In the genomic region with DNA sequence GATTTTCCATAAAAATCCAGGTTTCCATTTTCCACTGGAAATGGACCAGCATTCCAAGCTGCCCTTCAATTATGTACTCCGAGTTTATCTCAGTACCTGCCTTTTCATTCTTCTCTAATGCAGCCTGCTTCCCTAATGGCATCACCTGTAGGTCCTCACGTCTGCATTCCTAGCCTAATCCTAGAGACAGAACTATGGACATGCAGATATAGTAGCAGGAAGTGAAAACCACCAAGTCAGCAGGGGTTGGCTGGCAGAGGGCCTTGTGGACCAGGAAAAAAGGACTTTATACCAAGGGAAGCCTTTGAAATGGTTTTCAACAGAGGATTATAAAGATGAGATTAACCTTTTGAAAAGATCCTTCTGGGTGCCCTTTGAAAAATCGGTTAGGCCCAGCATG, we compare ENCODE assay signal across 1 cellular context.
TF ChIP-seq lines count a peak whose summit lies in the region.

No MANE protein-coding gene starts in this region.

TF ChIP-seq in GM23338, 12 proteins besides CTCF, POLR2A, EP300 and RAD21:
- TF ChIP-seq ZNF331 (CRISPR knock-in tag; IDR thresholded peaks at IDR 0.05; ENCODE audit: low read depth) (no peak), ZNF114 (CRISPR knock-in tag; IDR thresholded peaks at IDR 0.05) (no peak), JUNB (IDR thresholded peaks at IDR 0.05; ENCODE audit: unreplicated experiment) (no peak), NANOG (IDR thresholded peaks at IDR 0.05; ENCODE audit: borderline replicate concordance) (no peak), EZH2phosphoT487 (IDR thresholded peaks at IDR 0.05; ENCODE audit: unreplicated experiment) (no peak), STAT1 (IDR thresholded peaks at IDR 0.05; ENCODE audit: unreplicated experiment) (no peak), EZH2 (IDR thresholded peaks at IDR 0.05; ENCODE audit: low read depth, unreplicated experiment) (no peak), POLR2AphosphoS5 (IDR thresholded peaks at IDR 0.05; ENCODE audit: low read depth) (peak; percentile 49; the same call in 1 of the 2 replicates), CREB1 (CRISPR knock-in tag; IDR thresholded peaks at IDR 0.05; ENCODE audit: low read depth) (no peak)
- TF ChIP-seq, protein P1, sequence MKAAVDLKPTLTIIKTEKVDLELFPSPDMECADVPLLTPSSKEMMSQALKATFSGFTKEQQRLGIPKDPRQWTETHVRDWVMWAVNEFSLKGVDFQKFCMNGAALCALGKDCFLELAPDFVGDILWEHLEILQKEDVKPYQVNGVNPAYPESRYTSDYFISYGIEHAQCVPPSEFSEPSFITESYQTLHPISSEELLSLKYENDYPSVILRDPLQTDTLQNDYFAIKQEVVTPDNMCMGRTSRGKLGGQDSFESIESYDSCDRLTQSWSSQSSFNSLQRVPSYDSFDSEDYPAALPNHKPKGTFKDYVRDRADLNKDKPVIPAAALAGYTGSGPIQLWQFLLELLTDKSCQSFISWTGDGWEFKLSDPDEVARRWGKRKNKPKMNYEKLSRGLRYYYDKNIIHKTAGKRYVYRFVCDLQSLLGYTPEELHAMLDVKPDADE (IDR thresholded peaks at IDR 0.05) = peak; percentile 49; the same call in 1 of the 2 replicates
- TF ChIP-seq, protein P2, sequence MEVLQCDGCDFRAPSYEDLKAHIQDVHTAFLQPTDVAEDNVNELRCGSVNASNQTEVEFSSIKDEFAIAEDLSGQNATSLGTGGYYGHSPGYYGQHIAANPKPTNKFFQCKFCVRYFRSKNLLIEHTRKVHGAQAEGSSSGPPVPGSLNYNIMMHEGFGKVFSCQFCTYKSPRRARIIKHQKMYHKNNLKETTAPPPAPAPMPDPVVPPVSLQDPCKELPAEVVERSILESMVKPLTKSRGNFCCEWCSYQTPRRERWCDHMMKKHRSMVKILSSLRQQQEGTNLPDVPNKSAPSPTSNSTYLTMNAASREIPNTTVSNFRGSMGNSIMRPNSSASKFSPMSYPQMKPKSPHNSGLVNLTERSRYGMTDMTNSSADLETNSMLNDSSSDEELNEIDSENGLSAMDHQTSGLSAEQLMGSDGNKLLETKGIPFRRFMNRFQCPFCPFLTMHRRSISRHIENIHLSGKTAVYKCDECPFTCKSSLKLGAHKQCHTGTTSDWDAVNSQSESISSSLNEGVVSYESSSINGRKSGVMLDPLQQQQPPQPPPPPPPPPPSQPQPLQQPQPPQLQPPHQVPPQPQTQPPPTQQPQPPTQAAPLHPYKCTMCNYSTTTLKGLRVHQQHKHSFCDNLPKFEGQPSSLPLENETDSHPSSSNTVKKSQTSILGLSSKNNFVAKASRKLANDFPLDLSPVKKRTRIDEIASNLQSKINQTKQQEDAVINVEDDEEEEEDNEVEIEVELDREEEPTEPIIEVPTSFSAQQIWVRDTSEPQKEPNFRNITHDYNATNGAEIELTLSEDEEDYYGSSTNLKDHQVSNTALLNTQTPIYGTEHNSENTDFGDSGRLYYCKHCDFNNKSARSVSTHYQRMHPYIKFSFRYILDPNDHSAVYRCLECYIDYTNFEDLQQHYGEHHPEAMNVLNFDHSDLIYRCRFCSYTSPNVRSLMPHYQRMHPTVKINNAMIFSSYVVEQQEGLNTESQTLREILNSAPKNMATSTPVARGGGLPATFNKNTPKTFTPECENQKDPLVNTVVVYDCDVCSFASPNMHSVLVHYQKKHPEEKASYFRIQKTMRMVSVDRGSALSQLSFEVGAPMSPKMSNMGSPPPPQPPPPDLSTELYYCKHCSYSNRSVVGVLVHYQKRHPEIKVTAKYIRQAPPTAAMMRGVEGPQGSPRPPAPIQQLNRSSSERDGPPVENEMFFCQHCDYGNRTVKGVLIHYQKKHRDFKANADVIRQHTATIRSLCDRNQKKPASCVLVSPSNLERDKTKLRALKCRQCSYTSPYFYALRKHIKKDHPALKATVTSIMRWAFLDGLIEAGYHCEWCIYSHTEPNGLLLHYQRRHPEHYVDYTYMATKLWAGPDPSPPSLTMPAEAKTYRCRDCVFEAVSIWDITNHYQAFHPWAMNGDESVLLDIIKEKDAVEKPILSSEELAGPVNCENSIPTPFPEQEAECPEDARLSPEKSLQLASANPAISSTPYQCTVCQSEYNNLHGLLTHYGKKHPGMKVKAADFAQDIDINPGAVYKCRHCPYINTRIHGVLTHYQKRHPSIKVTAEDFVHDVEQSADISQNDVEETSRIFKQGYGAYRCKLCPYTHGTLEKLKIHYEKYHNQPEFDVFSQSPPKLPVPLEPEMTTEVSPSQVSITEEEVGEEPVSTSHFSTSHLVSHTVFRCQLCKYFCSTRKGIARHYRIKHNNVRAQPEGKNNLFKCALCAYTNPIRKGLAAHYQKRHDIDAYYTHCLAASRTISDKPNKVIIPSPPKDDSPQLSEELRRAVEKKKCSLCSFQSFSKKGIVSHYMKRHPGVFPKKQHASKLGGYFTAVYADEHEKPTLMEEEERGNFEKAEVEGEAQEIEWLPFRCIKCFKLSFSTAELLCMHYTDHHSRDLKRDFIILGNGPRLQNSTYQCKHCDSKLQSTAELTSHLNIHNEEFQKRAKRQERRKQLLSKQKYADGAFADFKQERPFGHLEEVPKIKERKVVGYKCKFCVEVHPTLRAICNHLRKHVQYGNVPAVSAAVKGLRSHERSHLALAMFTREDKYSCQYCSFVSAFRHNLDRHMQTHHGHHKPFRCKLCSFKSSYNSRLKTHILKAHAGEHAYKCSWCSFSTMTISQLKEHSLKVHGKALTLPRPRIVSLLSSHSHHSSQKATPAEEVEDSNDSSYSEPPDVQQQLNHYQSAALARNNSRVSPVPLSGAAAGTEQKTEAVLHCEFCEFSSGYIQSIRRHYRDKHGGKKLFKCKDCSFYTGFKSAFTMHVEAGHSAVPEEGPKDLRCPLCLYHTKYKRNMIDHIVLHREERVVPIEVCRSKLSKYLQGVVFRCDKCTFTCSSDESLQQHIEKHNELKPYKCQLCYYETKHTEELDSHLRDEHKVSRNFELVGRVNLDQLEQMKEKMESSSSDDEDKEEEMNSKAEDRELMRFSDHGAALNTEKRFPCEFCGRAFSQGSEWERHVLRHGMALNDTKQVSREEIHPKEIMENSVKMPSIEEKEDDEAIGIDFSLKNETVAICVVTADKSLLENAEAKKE (CRISPR knock-in tag; IDR thresholded peaks at IDR 0.05) = peak; percentile 95
- TF ChIP-seq, protein P3, sequence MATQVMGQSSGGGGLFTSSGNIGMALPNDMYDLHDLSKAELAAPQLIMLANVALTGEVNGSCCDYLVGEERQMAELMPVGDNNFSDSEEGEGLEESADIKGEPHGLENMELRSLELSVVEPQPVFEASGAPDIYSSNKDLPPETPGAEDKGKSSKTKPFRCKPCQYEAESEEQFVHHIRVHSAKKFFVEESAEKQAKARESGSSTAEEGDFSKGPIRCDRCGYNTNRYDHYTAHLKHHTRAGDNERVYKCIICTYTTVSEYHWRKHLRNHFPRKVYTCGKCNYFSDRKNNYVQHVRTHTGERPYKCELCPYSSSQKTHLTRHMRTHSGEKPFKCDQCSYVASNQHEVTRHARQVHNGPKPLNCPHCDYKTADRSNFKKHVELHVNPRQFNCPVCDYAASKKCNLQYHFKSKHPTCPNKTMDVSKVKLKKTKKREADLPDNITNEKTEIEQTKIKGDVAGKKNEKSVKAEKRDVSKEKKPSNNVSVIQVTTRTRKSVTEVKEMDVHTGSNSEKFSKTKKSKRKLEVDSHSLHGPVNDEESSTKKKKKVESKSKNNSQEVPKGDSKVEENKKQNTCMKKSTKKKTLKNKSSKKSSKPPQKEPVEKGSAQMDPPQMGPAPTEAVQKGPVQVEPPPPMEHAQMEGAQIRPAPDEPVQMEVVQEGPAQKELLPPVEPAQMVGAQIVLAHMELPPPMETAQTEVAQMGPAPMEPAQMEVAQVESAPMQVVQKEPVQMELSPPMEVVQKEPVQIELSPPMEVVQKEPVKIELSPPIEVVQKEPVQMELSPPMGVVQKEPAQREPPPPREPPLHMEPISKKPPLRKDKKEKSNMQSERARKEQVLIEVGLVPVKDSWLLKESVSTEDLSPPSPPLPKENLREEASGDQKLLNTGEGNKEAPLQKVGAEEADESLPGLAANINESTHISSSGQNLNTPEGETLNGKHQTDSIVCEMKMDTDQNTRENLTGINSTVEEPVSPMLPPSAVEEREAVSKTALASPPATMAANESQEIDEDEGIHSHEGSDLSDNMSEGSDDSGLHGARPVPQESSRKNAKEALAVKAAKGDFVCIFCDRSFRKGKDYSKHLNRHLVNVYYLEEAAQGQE (IDR thresholded peaks at IDR 0.05; ENCODE audit: unreplicated experiment) = no peak
